ENCODE assay signal across 1 cellular context in genomic region chr22:46958191-46958590, GRCh38.
TF ChIP-seq lines count a peak whose summit lies in the region.

No MANE protein-coding gene starts in this region.

TF ChIP-seq in H1, 55 proteins besides CTCF, POLR2A, EP300 and RAD21 (continued from another document):
- TF ChIP-seq CHD7 (IDR thresholded peaks at IDR 0.05; ENCODE audit: insufficient replicate concordance, low read length) (no peak), POU5F1 (IDR thresholded peaks at IDR 0.05; ENCODE audit: low read depth, low read length) (no peak)
